ENCODE assay signal across 8 cellular contexts in genomic region chr6:2989332-2990178, GRCh38. TPM values are rescaled to one million over a fixed set of nuclear protein-coding genes. Genes with fewer than 3 reads are reported as not detected.
A peak's percentile ranks its signal among the peaks of the same experiment; 100 is the strongest.
DNase-seq lines count a peak whose midpoint lies in the region; ATAC-seq, FAIRE-seq and TF ChIP-seq lines count a peak whose summit lies in the region.

No MANE protein-coding gene starts in this region.

- TF ChIP-seq CTCF in RWPE2 (IDR thresholded peaks at IDR 0.05; ENCODE audit: poor library complexity, severe bottlenecking) (peak; percentile 81), fibroblast of the aortic adventitia (IDR thresholded peaks at IDR 0.05; ENCODE audit: insufficient read depth, low read length) (no peak), nephron (IDR thresholded peaks at IDR 0.05; ENCODE audit: unreplicated experiment in 3 of 3) (peak in 1 of 3 experiments; percentile 50), stomach (IDR thresholded peaks at IDR 0.05) (no peak)

- H3K4me3 ChIP-seq in RWPE2 (ENCODE audit: severe bottlenecking): peak overlapping the region; percentile 41
- peak overlapping the region; percentile 83 for H3K4me3 ChIP-seq in fibroblast of the aortic adventitia (ENCODE audit: low read depth, low read length)
- peak overlapping the region; percentile 78 to 86 (median 84) for H3K4me3 ChIP-seq in stomach

- TF ChIP-seq POLR2A in H54 (IDR thresholded peaks at IDR 0.05; ENCODE audit: low read depth, low read length): 0 out of 2 replicates have a peak, but pooled peaks have one; percentile 23
- TF ChIP-seq POLR2A in stomach (IDR thresholded peaks at IDR 0.05): no peak

- ATAC-seq in RWPE2 (ENCODE audit: low read depth): peak; percentile 70

- no peaks in the 10 kb centered on the region for H3K9me3 Mint-ChIP-seq in nephron

- peak; percentile 74 for FAIRE-seq in H54 (lab: Jason Lieb, UNC)

- peak overlapping the region; percentile 100 for H3K27ac Mint-ChIP-seq in nephron

- peak overlapping the region; percentile 92 for H3K27ac ChIP-seq in RWPE2 (ENCODE audit: poor library complexity, severe bottlenecking)
- H3K27ac ChIP-seq in stomach: peak overlapping the region; percentile 92 to 100 (median 98)

- H3K4me3 Mint-ChIP-seq in nephron: peak overlapping the region; percentile 87 to 92 (median 92)

- no peaks in the 10 kb centered on the region for H3K36me3 ChIP-seq in RWPE2 (ENCODE audit: low read depth)
- H3K36me3 ChIP-seq in stomach: no peaks in the 10 kb centered on the region

- H3K27me3 Mint-ChIP-seq in nephron (ENCODE audit: low read depth): no peaks in the 10 kb centered on the region

- whole genome bisulfite sequencing in stomach, 5 donors: 0 to 1% (median 0%) methylated on average over 22 of the region's 22 CpGs

- peaks cover 42% of the 10 kb centered on the region for H3K4me1 Mint-ChIP-seq in nephron

- intact Hi-C loops in stomach (cut with DNase I; ENCODE audit: low total_unique reads): loop anchor here (5.0 kb wide), 1 partner anchor 37 kb away; no protein-coding TSS in a partner anchor

- DNase-seq in EL (peak; percentile 98), H54 (ENCODE audit: insufficient read length, low spot score) (peak; percentile 42), M059J (ENCODE audit: low read depth) (peak; percentile 99), RWPE2 (ENCODE audit: low spot score) (peak; percentile 87), fibroblast of the aortic adventitia (ENCODE audit: low read depth) (peak; percentile 97), stomach (peak; percentile 86)
- peak; percentile 54 for DNase-seq in activated T-helper 9 cell treated with anti-CD3 and anti-CD28 coated beads, Interleukin-2, amount 50 U/mL, for 16 hours (ENCODE audit: low read depth)

- H3K27me3 ChIP-seq in RWPE2 (ENCODE audit: insufficient read depth, poor library complexity, severe bottlenecking): no peaks in the 10 kb centered on the region
- H3K27me3 ChIP-seq in stomach: no peaks in the 10 kb centered on the region

- TF ChIP-seq EP300 in stomach (IDR thresholded peaks at IDR 0.05): no peak

- H3K36me3 Mint-ChIP-seq in nephron (ENCODE audit: low read depth): peaks cover 3% of the 10 kb centered on the region

- H3K4me1 ChIP-seq in RWPE2 (ENCODE audit: insufficient read depth, poor library complexity, severe bottlenecking) (peaks cover 32% of the 10 kb centered on the region), stomach (peaks cover 19 to 52% (median 41%) of the 10 kb centered on the region in 4 donors)

- H3K9me3 ChIP-seq in RWPE2 (ENCODE audit: severe bottlenecking) (no peaks in the 10 kb centered on the region), stomach (no peaks in the 10 kb centered on the region)

RNA-seq across cellular contexts. Expression of gene NQO2, which starts 10.1 kb away (rescaled TPM):
- total RNA-seq in M059J (2014; rRNA removed; shearing (Covaris generic)): 40.2 and 46.4 TPM in 2 replicates
- total RNA-seq in fibroblast of the aortic adventitia (ENCODE audit: low replicate concordance) (20.6 and 47.7 TPM in 2 replicates), stomach (10 to 100 TPM in 1 of 5 donors, 1 to 10 TPM in 2, under 1 TPM in 1, not detected in 1; 0.87 to 35.5 (median 5.5) TPM)
- 10 to 100 TPM; 28.3 to 43.1 (median 41.9) TPM for polyA plus RNA-seq in stomach

RNA-seq across cellular contexts. Expression of gene SERPINB6, which starts 18.2 kb away (rescaled TPM):
- total RNA-seq in M059J (2014; rRNA removed; shearing (Covaris generic)): 177 and 209 TPM in 2 replicates
- 102 and 164 TPM in 2 replicates for total RNA-seq in fibroblast of the aortic adventitia (ENCODE audit: low replicate concordance)
- total RNA-seq in stomach: 100 to 1,000 TPM in 4 of 5 donors, 10 to 100 TPM in 1; 79.1 to 208 (median 160) TPM
- polyA plus RNA-seq in stomach: 100 to 1,000 TPM in 2 of 3 donors, 10 to 100 TPM in 1; 93.1 to 281 (median 144) TPM

Comparison
In these comparisons a context has a peak if more than half of its experiments do, and no peak if none do; other contexts are left out.
1. Peak in every context shown above with its lines: DNase-seq, ATAC-seq, H3K4me3 ChIP-seq and H3K27ac ChIP-seq.
2. DNase-seq: peak in every context shown above with its lines; median percentile 99 in M059J; 98 in EL; 97 in fibroblast of the aortic adventitia; 87 in RWPE2; 86 in stomach; 54 in activated T-helper 9 cell treated with anti-CD3 and anti-CD28 coated beads, Interleukin-2, amount 50 U/mL, for 16 hours; 42 in H54.